In the genomic region with DNA sequence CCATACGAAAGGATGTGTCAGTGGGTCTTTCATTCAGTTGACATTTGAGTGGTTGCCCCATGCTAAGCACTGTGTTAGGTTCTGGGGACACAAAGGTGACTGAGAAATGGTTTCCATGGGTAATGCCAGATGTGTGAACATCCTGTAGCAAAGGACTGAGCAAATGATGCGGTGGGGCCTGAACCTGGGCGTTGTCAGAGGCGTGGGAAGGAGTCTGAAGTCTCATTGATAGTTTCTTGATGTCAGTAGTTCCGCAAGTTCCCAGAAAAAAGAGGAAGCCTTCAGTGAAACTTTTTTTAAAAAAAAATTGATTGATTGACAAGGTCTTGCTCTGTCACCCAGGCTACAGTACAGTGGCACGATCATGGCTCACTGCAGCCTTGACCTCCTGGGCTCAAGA, we compare ENCODE assay signal across 1 cellular context.
A peak's percentile ranks its signal among the peaks of the same experiment; 100 is the strongest.
TF ChIP-seq lines count a peak whose summit lies in the region.

No MANE protein-coding gene starts in this region.

TF ChIP-seq in K562, 482 proteins besides CTCF, POLR2A, EP300 and RAD21 (continued from another document):
- TF ChIP-seq TAF1 (IDR thresholded peaks at IDR 0.05; ENCODE audit: control insufficient read depth, extremely low read depth, insufficient read depth, low read length, severe bottlenecking) (peak; percentile 16), RFX1 (IDR thresholded peaks at IDR 0.05) (peak; percentile 61), SPI1 (IDR thresholded peaks at IDR 0.05; ENCODE audit: borderline replicate concordance, low read depth, low read length) (peak; percentile 98), KDM2B (CRISPR knock-in tag; IDR thresholded peaks at IDR 0.05) (no peak), TOE1 (IDR thresholded peaks at IDR 0.05; ENCODE audit: borderline replicate concordance) (no peak), TOE1 (CRISPR knock-in tag; IDR thresholded peaks at IDR 0.05; ENCODE audit: borderline replicate concordance, low read depth) (0 out of 2 replicates have a peak, but pooled peaks have one; percentile 37), TEAD2 (tag; IDR thresholded peaks at IDR 0.05) (no peak)
- TF ChIP-seq, protein P1, sequence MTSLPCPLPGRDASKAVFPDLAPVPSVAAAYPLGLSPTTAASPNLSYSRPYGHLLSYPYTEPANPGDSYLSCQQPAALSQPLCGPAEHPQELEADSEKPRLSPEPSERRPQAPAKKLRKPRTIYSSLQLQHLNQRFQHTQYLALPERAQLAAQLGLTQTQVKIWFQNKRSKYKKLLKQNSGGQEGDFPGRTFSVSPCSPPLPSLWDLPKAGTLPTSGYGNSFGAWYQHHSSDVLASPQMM (CRISPR knock-in tag; IDR thresholded peaks at IDR 0.05), result no peak
- TF ChIP-seq, protein P2, sequence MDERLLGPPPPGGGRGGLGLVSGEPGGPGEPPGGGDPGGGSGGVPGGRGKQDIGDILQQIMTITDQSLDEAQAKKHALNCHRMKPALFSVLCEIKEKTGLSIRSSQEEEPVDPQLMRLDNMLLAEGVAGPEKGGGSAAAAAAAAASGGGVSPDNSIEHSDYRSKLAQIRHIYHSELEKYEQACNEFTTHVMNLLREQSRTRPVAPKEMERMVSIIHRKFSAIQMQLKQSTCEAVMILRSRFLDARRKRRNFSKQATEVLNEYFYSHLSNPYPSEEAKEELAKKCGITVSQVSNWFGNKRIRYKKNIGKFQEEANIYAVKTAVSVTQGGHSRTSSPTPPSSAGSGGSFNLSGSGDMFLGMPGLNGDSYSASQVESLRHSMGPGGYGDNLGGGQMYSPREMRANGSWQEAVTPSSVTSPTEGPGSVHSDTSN (CRISPR knock-in tag; IDR thresholded peaks at IDR 0.05; ENCODE audit: low read depth), result no peak
- TF ChIP-seq, protein P2 (tag; conservative IDR thresholded peaks at IDR 0.05; ENCODE audit: low read depth), result peak; percentile 78
